10 cellular contexts compared by ENCODE assay signal in genomic region chr14:75144944-75145343, GRCh38. TPM values are rescaled to one million over a fixed set of nuclear protein-coding genes. Genes with fewer than 3 reads are reported as not detected.
DNase-seq lines count a peak whose midpoint lies in the region; ATAC-seq, FAIRE-seq and TF ChIP-seq lines count a peak whose summit lies in the region.
"Had no signal": no experiment of that assay in that cellular context is flagged by ENCODE, and none has a peak within 500 bp of the region (broad histone marks: within the 10 kb centered on the region; RNA-seq: fewer than 3 reads in every experiment).

No MANE protein-coding gene starts in this region.

- TF ChIP-seq CTCF in neutrophil (IDR thresholded peaks at IDR 0.05): no peak

- no peak for TF ChIP-seq POLR2A in H54 (IDR thresholded peaks at IDR 0.05; ENCODE audit: low read depth, low read length)

- DNase-seq in CD4-positive, CD25-positive, alpha-beta regulatory T cell: no peak
- peak; percentile 43 for DNase-seq in NOMO-1 treated with dmso at 0.1 percent for 144 hours (lab: John Stamatoyannopoulos, UW; ENCODE audit: unreplicated experiment)
- DNase-seq in SW480 (ENCODE audit: low spot score): no peak
- DNase-seq in H4 (ENCODE audit: low spot score): no peak
- no peak for DNase-seq in H54 (ENCODE audit: insufficient read length, low spot score)
- DNase-seq: activated CD4-positive, alpha-beta T cell treated with anti-CD3 and anti-CD28 coated beads for 1 hour; amniotic stem cell had no signal

- H3K9me3 Mint-ChIP-seq in CD4-positive, CD25-positive, alpha-beta regulatory T cell: no peaks in the 10 kb centered on the region

- ATAC-seq in CD4-positive, CD25-positive, alpha-beta regulatory T cell (ENCODE audit: low read depth in 2 of 2): peak in 1 of 2 donors; percentile 52
- ATAC-seq in esophagus mucosa (peak; percentile 55), HG03520 (IDR thresholded peaks at IDR 0.05; ENCODE audit: unreplicated experiment) (no peak)

- peak overlapping the region in 1 of 4 donors; percentile 42 for H3K4me3 Mint-ChIP-seq in CD4-positive, CD25-positive, alpha-beta regulatory T cell

- peak overlapping the region; percentile 57 to 70 (median 63) for H3K27ac Mint-ChIP-seq in CD4-positive, CD25-positive, alpha-beta regulatory T cell

- H3K36me3 ChIP-seq in CD4-positive, CD25-positive, alpha-beta regulatory T cell (ENCODE audit: control insufficient read depth, insufficient read depth, low read length): peaks cover 31% of the 10 kb centered on the region
- no peaks in the 10 kb centered on the region for H3K36me3 ChIP-seq in neutrophil

- no peaks in the 10 kb centered on the region for H3K27me3 Mint-ChIP-seq in CD4-positive, CD25-positive, alpha-beta regulatory T cell

- H3K4me3 ChIP-seq in CD4-positive, CD25-positive, alpha-beta regulatory T cell (ENCODE audit: low read depth, low read length): no peak overlapping the region
- H3K4me3 ChIP-seq in neutrophil (ENCODE audit: low read depth in 1 of 2, low read length in 1 of 2): peak overlapping the region in 1 of 2 experiments; percentile 34

- no peaks in the 10 kb centered on the region for H3K9me3 ChIP-seq in CD4-positive, CD25-positive, alpha-beta regulatory T cell (ENCODE audit: control insufficient read depth in 2 of 2, low read length in 2 of 2)
- H3K9me3 ChIP-seq in neutrophil: no peaks in the 10 kb centered on the region

- no peak overlapping the region for H3K27ac ChIP-seq in CD4-positive, CD25-positive, alpha-beta regulatory T cell (ENCODE audit: insufficient read depth, low read length, poor library complexity, severe bottlenecking)
- peak overlapping the region; percentile 93 for H3K27ac ChIP-seq in neutrophil

- H3K4me1 Mint-ChIP-seq in CD4-positive, CD25-positive, alpha-beta regulatory T cell: peaks cover 37 to 75% (median 55%) of the 10 kb centered on the region in 4 donors

- FAIRE-seq in H54 (lab: Jason Lieb, UNC): no peak

- H3K36me3 Mint-ChIP-seq in CD4-positive, CD25-positive, alpha-beta regulatory T cell: peaks cover 22% of the 10 kb centered on the region

- no peaks in the 10 kb centered on the region for H3K27me3 ChIP-seq in CD4-positive, CD25-positive, alpha-beta regulatory T cell (ENCODE audit: control insufficient read depth, insufficient read depth, low read length)
- H3K27me3 ChIP-seq in neutrophil: no peaks in the 10 kb centered on the region

- peaks cover 32% of the 10 kb centered on the region for H3K4me1 ChIP-seq in CD4-positive, CD25-positive, alpha-beta regulatory T cell (ENCODE audit: control insufficient read depth, insufficient read depth, low read length, poor library complexity, severe bottlenecking)
- peaks cover 30 to 42% of the 10 kb centered on the region in 2 experiments for H3K4me1 ChIP-seq in neutrophil (ENCODE audit: control insufficient read depth in 1 of 2, insufficient read depth in 1 of 2, low read depth in 1 of 2, low read length in 1 of 2)

RNA-seq across cellular contexts. Expression of gene NEK9, which starts 18.1 kb away (rescaled TPM):
- total RNA-seq in CD4-positive, CD25-positive, alpha-beta regulatory T cell: 58.4 TPM
- polyA plus RNA-seq in CD4-positive, CD25-positive, alpha-beta regulatory T cell: 10 to 100 TPM; 10.8 to 14.4 (median 12.6) TPM
- 31.2 TPM for total RNA-seq in esophagus mucosa
- total RNA-seq in H4 (2014; rRNA removed; shearing (Covaris generic)): 0.06 and 0.12 TPM in 2 replicates

RNA-seq across cellular contexts. Expression of gene TMED10, which starts 31.5 kb away (rescaled TPM):
- 128 TPM for total RNA-seq in CD4-positive, CD25-positive, alpha-beta regulatory T cell
- 100 to 1,000 TPM; 238 to 265 (median 250) TPM for polyA plus RNA-seq in CD4-positive, CD25-positive, alpha-beta regulatory T cell
- 293 TPM for total RNA-seq in esophagus mucosa
- 364 and 433 TPM in 2 replicates for total RNA-seq in H4 (2014; rRNA removed; shearing (Covaris generic))

Comparison
In these comparisons a context has a peak if more than half of its experiments do, and no peak if none do; other contexts are left out.
1. RNA of gene NEK9, which starts 18.1 kb away (total RNA-seq): 58.4 TPM in CD4-positive, CD25-positive, alpha-beta regulatory T cell (single experiment) and 31.2 TPM in esophagus mucosa (single experiment); 0.06 to 0.12 TPM in H4; every median in the first group is over 10 times any median in the second.